Comparison of ENCODE assay signal across 18 cellular contexts in genomic region chr1:24315391-24315790, GRCh38. TPM values are rescaled to one million over a fixed set of nuclear protein-coding genes. Genes with fewer than 3 reads are reported as not detected.
"Had no signal": no experiment of that assay in that cellular context is flagged by ENCODE, and none has a peak within 500 bp of the region (broad histone marks: within the 10 kb centered on the region; RNA-seq: fewer than 3 reads in every experiment).

No MANE protein-coding gene starts in this region.

- H3K27ac ChIP-seq: body of pancreas, coronary artery, gastrocnemius medialis, heart left ventricle, left lung, right atrium auricular region had no signal

- H3K36me3 ChIP-seq: gastrocnemius medialis, heart left ventricle, left lung, right atrium auricular region had no signal

- ATAC-seq: activated CD8-positive, alpha-beta T cell treated with anti-CD3 and anti-CD28 coated beads for 36 hours; body of pancreas; gastrocnemius medialis; heart left ventricle; left lung; natural killer cell treated with Interleukin-12 subunit alpha and Interleukin-12 subunit beta and Interleukin-15 and Interleukin-18, amount 100 ng/mL, for 72 hours had no signal

- DNase-seq: activated CD4-positive, alpha-beta T cell treated with anti-CD3 and anti-CD28 coated beads for 4 hours; activated CD8-positive, alpha-beta memory T cell treated with anti-CD3 and anti-CD28 coated beads, Interleukin-2, amount 50 U/mL, for 48 hours; activated CD8-positive, alpha-beta T cell treated with anti-CD3 and anti-CD28 coated beads for 36 hours; activated gamma-delta T cell treated with Interleukin-2 at 50 U/mL for 16 hours; amniotic stem cell; body of pancreas; gastrocnemius medialis; heart left ventricle; left lung; stimulated activated CD4-positive, alpha-beta T cell treated with anti-CD3 and anti-CD28 coated beads, Interleukin-15, amount 100 ng/mL, for 24 hours; stimulated activated CD4-positive, alpha-beta T cell treated with anti-CD3 and anti-CD28 coated beads, Interleukin-4, amount 100 ng/mL, for 24 hours; stimulated activated CD8-positive, alpha-beta memory T cell treated with anti-CD3 and anti-CD28 coated beads, Interleukin-4, amount 100 ng/mL, for 48 hours; T-helper 2 cell had no signal

- H3K9me3 ChIP-seq: body of pancreas, gastrocnemius medialis, heart left ventricle, left lung, right atrium auricular region had no signal

- H3K4me3 ChIP-seq: body of pancreas, coronary artery, gastrocnemius medialis, heart left ventricle, left lung, right atrium auricular region, skin epidermis had no signal

- H3K27me3 ChIP-seq: body of pancreas, right atrium auricular region had no signal

RNA-seq across cellular contexts. Expression of gene GRHL3, which starts 3.8 kb away (rescaled TPM):
- total RNA-seq: activated CD8-positive, alpha-beta T cell treated with anti-CD3 and anti-CD28 coated beads for 36 hours; body of pancreas; fibroblast of lung; gastrocnemius medialis; natural killer cell treated with Interleukin-12 subunit alpha and Interleukin-12 subunit beta and Interleukin-15 and Interleukin-18, amount 100 ng/mL, for 72 hours had no signal
